ENCODE assay signal across 21 cellular contexts in the genomic region with DNA sequence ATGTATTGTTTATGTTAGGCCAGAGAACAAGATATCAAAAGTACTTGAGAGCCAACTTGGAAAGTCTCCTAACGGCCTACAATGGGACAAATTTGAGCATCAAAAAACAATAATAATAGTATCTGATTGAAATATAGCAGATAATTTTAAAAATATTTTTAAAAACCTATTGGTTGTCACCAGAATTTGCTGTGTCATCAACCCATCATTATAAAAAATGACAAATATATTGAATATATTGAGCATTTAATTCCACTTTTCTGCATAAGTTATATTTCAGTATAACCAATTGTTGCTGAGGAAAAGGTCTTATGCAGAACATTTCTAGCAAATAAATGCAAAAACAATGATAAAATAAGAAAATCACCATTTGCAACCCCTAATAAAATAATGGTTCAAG.
DNase-seq lines count a peak whose midpoint lies in the region; ATAC-seq, FAIRE-seq and TF ChIP-seq lines count a peak whose summit lies in the region.
"Had no signal": no experiment of that assay in that cellular context is flagged by ENCODE, and none has a peak within 500 bp of the region (broad histone marks: within the 10 kb centered on the region; RNA-seq: fewer than 3 reads in every experiment).

No MANE protein-coding gene starts in this region.

- no peak overlapping the region for H3K18ac ChIP-seq in IMR-90 (ENCODE audit: low read depth, low read length)

- H4K91ac ChIP-seq in IMR-90 (ENCODE audit: insufficient read depth, low read depth, low read length) = no peak overlapping the region

- H3K79me1 ChIP-seq in IMR-90 (ENCODE audit: low read depth in 1 of 2, low read length in 2 of 2) = no peaks in the 10 kb centered on the region

- H3K23ac ChIP-seq in IMR-90 (ENCODE audit: low read depth, low read length) = no peak overlapping the region

- H4K20me1 ChIP-seq in IMR-90 (ENCODE audit: insufficient read depth, low read length) (no peaks in the 10 kb centered on the region), K562 (replicated peaks; ENCODE audit: control insufficient read depth, insufficient read depth, low read length) (no peaks in the 10 kb centered on the region)
- H4K20me1 ChIP-seq: BLaER1 treated with 17β-estradiol and CSF1 and Interleukin-3, amounts not matched to agents 10 nM and 100 nM had no signal

- TF ChIP-seq POLR2A in A549 (IDR thresholded peaks at IDR 0.05; ENCODE audit: low read length) (no peak), IMR-90 (IDR thresholded peaks at IDR 0.05; ENCODE audit: low read depth, low read length) (no peak), K562 (conservative IDR thresholded peaks at IDR 0.05) (no peak)

- no peaks in the 10 kb centered on the region for H3K79me2 ChIP-seq in K562 (ENCODE audit: control insufficient read depth, insufficient read depth, low read length)

- H3K9me1 ChIP-seq in IMR-90 (ENCODE audit: insufficient read depth, low read length) = no peaks in the 10 kb centered on the region
- H3K9me1 ChIP-seq in K562 (ENCODE audit: control insufficient read depth, insufficient read depth, low read length) = no peaks in the 10 kb centered on the region

- no peaks in the 10 kb centered on the region for H3K9me3 ChIP-seq in A549
- no peaks in the 10 kb centered on the region for H3K9me3 ChIP-seq in IMR-90 (ENCODE audit: control insufficient read depth, insufficient read depth, low read length)
- no peaks in the 10 kb centered on the region for H3K9me3 ChIP-seq in K562 (replicated peaks; ENCODE audit: control insufficient read depth, insufficient read depth, low read depth, low read length)
- no peaks in the 10 kb centered on the region for H3K9me3 ChIP-seq in pancreas

- H3K27me3 ChIP-seq in IMR-90 (ENCODE audit: control insufficient read depth, insufficient read depth, low read length) (no peaks in the 10 kb centered on the region), K562 (ENCODE audit: control insufficient read depth in 2 of 2, insufficient read depth in 2 of 2, low read length in 2 of 2) (no peaks in the 10 kb centered on the region), pancreas (no peaks in the 10 kb centered on the region)
- H3K27me3 ChIP-seq: BLaER1 treated with 17β-estradiol and CSF1 and Interleukin-3, amounts not matched to agents 10 nM and 100 nM had no signal

- no peak overlapping the region for H4K5ac ChIP-seq in IMR-90 (ENCODE audit: low read depth, low read length)

- H3K4me3 ChIP-seq in A549 = no peak overlapping the region
- no peak overlapping the region for H3K4me3 ChIP-seq in IMR-90 (ENCODE audit: insufficient read depth, low read depth, low read length)
- no peak overlapping the region for H3K4me3 ChIP-seq in K562
- H3K4me3 ChIP-seq in pancreas = no peak overlapping the region
- H3K4me3 ChIP-seq: BLaER1 treated with 17β-estradiol and CSF1 and Interleukin-3, amounts not matched to agents 10 nM and 100 nM had no signal

- no peak for TF ChIP-seq EP300 in A549 (IDR thresholded peaks at IDR 0.05)
- TF ChIP-seq EP300 in K562 (IDR thresholded peaks at IDR 0.05; ENCODE audit: low read length) = no peak

- TF ChIP-seq CTCF in A549 (IDR thresholded peaks at IDR 0.05) (no peak), IMR-90 (conservative IDR thresholded peaks at IDR 0.05; ENCODE audit: low read depth, low read length) (no peak), K562 (IDR thresholded peaks at IDR 0.05 in 2 of 3, conservative IDR thresholded peaks at IDR 0.05 in 1 of 3; ENCODE audit: insufficient read depth in 2 of 3, low read depth in 1 of 3, low read length in 3 of 3) (no peak), pancreas (IDR thresholded peaks at IDR 0.05) (no peak)

- no peak overlapping the region for H3K4ac ChIP-seq in IMR-90 (ENCODE audit: low read depth, low read length)

- no peak overlapping the region for H3K4me2 ChIP-seq in A549
- H3K4me2 ChIP-seq in IMR-90 (ENCODE audit: low read depth, low read length) = no peak overlapping the region
- H3K4me2 ChIP-seq in K562 (ENCODE audit: insufficient read depth, low read length) = no peak overlapping the region
- H3K4me2 ChIP-seq: BLaER1 treated with 17β-estradiol and CSF1 and Interleukin-3, amounts not matched to agents 10 nM and 100 nM had no signal

- dilution Hi-C loops in IMR-90 (cut with HindIII; ENCODE audit: low sequenced_read_pairs, unreplicated experiment) = no loop called here

- no peak overlapping the region for H2BK5ac ChIP-seq in IMR-90 (ENCODE audit: low read depth, low read length, poor library complexity, severe bottlenecking)

- H3K9ac ChIP-seq in IMR-90 (ENCODE audit: low read depth, low read length) (no peak overlapping the region), K562 (ENCODE audit: insufficient read depth in 1 of 2, low read depth in 2 of 2, low read length in 2 of 2) (no peak overlapping the region)
- H3K9ac ChIP-seq: BLaER1 treated with 17β-estradiol and CSF1 and Interleukin-3, amounts not matched to agents 10 nM and 100 nM had no signal

- no peak overlapping the region for H2BK20ac ChIP-seq in IMR-90 (ENCODE audit: low read depth, low read length)

- H3K56ac ChIP-seq in IMR-90 (ENCODE audit: extremely low read depth, insufficient read depth, low read length) = no peak overlapping the region

- CTCF ChIA-PET in A549 (lab: Yijun Ruan, JAX) = interaction anchor here (1.7 to 1.8 kb wide), 2 partner anchors 22 to 39 kb away, joined by 5 to 7 read pairs; no protein-coding TSS in a partner anchor
- CTCF ChIA-PET in IMR-90 (lab: Yijun Ruan, JAX) = no interaction called here
- CTCF ChIA-PET in K562 (lab: Yijun Ruan, JAX; ENCODE audit: low intra/inter-chr PET ratio) = no interaction called here

- H2AK5ac ChIP-seq in IMR-90 (ENCODE audit: low read depth, low read length) = no peak overlapping the region

- DNase-seq in A549 (ENCODE audit: low read depth in 1 of 2, low spot score in 1 of 2) = no peak
- DNase-seq in IMR-90 = no peak
- DNase-seq in K562 (ENCODE audit: extremely low read depth in 1 of 4, low spot score in 3 of 4) = no peak
- DNase-seq in pancreas = no peak
- no peak for DNase-seq in iPS-NIHi11 (ENCODE audit: low spot score)
- DNase-seq: 8988T; AML-193; Caco-2; Calu3; CD4-positive, alpha-beta T cell; CD8-positive, alpha-beta T cell; DMS79 treated with DMSO at 0.1 percent for 48 hours; GF-D8 had no signal

- H2BK15ac ChIP-seq in IMR-90 (ENCODE audit: low read depth, low read length) = no peak overlapping the region

- BruUV-seq in IMR-90 (replicated peaks; lab: Mats Ljungman, UMichigan) (no TSS peak), K562 (replicated peaks; lab: Mats Ljungman, UMichigan) (no TSS peak)

- no peak overlapping the region for H2AK9ac ChIP-seq in IMR-90 (replicated peaks; ENCODE audit: low read depth, low read length, poor library complexity)

- no peak overlapping the region for H2BK120ac ChIP-seq in IMR-90 (ENCODE audit: low read depth, low read length)

- WGBS in A549 (ENCODE audit: missing lambda C conversion rate) = 61% methylated on average over 1 of the region's 1 CpG
- no CpG with 5 or more reads among the region's 1 CpG for WGBS in IMR-90 (ENCODE audit: extremely low coverage in 2 of 2, insufficient read length in 1 of 2), 2 experiments
- 15% methylated on average over 1 of the region's 1 CpG for WGBS in K562 (ENCODE audit: insufficient coverage, low coverage, missing lambda C conversion rate)
- 34 to 35% methylated on average over 1 of the region's 1 CpG for WGBS in pancreas, 2 donors

- H3K36me3 ChIP-seq in IMR-90 (ENCODE audit: control insufficient read depth, insufficient read depth, low read length) (no peaks in the 10 kb centered on the region), K562 (ENCODE audit: control insufficient read depth, insufficient read depth, low read length) (no peaks in the 10 kb centered on the region), pancreas (no peaks in the 10 kb centered on the region)
- H3K36me3 ChIP-seq: BLaER1 treated with 17β-estradiol and CSF1 and Interleukin-3, amounts not matched to agents 10 nM and 100 nM had no signal

- peaks cover 4% of the 10 kb centered on the region; the same call in 2 of the 3 replicates for H3K4me1 ChIP-seq in A549
- H3K4me1 ChIP-seq in IMR-90 (ENCODE audit: control insufficient read depth, insufficient read depth, low read length) = no peaks in the 10 kb centered on the region
- no peaks in the 10 kb centered on the region; a peak in 1 of 5 replicates for H3K4me1 ChIP-seq in K562 (replicated peaks in 1 of 2; ENCODE audit: control insufficient read depth in 2 of 2, insufficient read depth in 2 of 2, low read length in 2 of 2)
- no peaks in the 10 kb centered on the region for H3K4me1 ChIP-seq in pancreas
- H3K4me1 ChIP-seq: BLaER1 treated with 17β-estradiol and CSF1 and Interleukin-3, amounts not matched to agents 10 nM and 100 nM had no signal

- no peak overlapping the region for H4K8ac ChIP-seq in IMR-90 (ENCODE audit: low read depth in 2 of 2, low read length in 2 of 2)

- no peak overlapping the region for H3K14ac ChIP-seq in IMR-90 (replicated peaks; ENCODE audit: low read depth, low read length)

- intact Hi-C loops in IMR-90 (cut with micrococcal nuclease) = no loop called here
- intact Hi-C loops in K562 (cut with micrococcal nuclease) = no loop called here
- intact Hi-C loops in pancreas (cut with DNase I) = no loop called here

- H2AFZ ChIP-seq in IMR-90 (replicated peaks; ENCODE audit: low read length, poor library complexity) (no peak overlapping the region), K562 (ENCODE audit: low read depth, low read length) (no peak overlapping the region)

- TF ChIP-seq RAD21 in A549 (conservative IDR thresholded peaks at IDR 0.05 in 1 of 2, IDR thresholded peaks at IDR 0.05 in 1 of 2) (no peak), IMR-90 (IDR thresholded peaks at IDR 0.05; ENCODE audit: low read length) (no peak), K562 (CRISPR knock-in tag; conservative IDR thresholded peaks at IDR 0.05 in 1 of 2, IDR thresholded peaks at IDR 0.05 in 1 of 2) (no peak)

- no peak overlapping the region for H3K27ac ChIP-seq in A549
- no peak overlapping the region for H3K27ac ChIP-seq in IMR-90 (ENCODE audit: insufficient read depth, low read length)
- H3K27ac ChIP-seq in K562 (ENCODE audit: extremely low read depth, low read depth, low read length) = no peak overlapping the region
- no peak overlapping the region for H3K27ac ChIP-seq in pancreas
- H3K27ac ChIP-seq: BLaER1 treated with 17β-estradiol and CSF1 and Interleukin-3, amounts not matched to agents 10 nM and 100 nM; C4-2B had no signal

- in situ Hi-C loops in IMR-90 (cut with MboI; ENCODE audit: low sequenced_read_pairs) = no loop called here
- in situ Hi-C loops in K562 (cut with MboI) = no loop called here

- no peak for ATAC-seq in A549
- ATAC-seq in IMR-90 (ENCODE audit: low read depth) = no peak
- ATAC-seq in K562 = no peak
- no peak for ATAC-seq in pancreas
- no peak for ATAC-seq in GM21786 (IDR thresholded peaks at IDR 0.05; ENCODE audit: unreplicated experiment)
- ATAC-seq in GM18909 (IDR thresholded peaks at IDR 0.05; ENCODE audit: poor library complexity, unreplicated experiment) = no peak
- ATAC-seq: CD8-positive, alpha-beta T cell had no signal

- no peak for FAIRE-seq in A549 (lab: Jason Lieb, UNC)
- no peak for FAIRE-seq in K562 (lab: Jason Lieb, UNC)
- FAIRE-seq in pancreas (lab: Jason Lieb, UNC) = peak; percentile 57
- FAIRE-seq: A204.1, D721Med, G401.6, GM12891 had no signal

- POLR2A ChIA-PET in A549 (lab: Yijun Ruan, JAX) (no interaction called here), IMR-90 (lab: Charles Lee; ENCODE audit: unreplicated experiment) (no interaction called here), K562 (lab: Yijun Ruan, JAX) (no interaction called here)

TF ChIP-seq in IMR-90, 13 proteins besides CTCF, POLR2A, EP300 and RAD21 (continues in another document):
- no peak for TF ChIP-seq SMC3 (IDR thresholded peaks at IDR 0.05; ENCODE audit: low read depth, low read length)
